ENCODE assay signal across 10 cellular contexts in the genomic region with DNA sequence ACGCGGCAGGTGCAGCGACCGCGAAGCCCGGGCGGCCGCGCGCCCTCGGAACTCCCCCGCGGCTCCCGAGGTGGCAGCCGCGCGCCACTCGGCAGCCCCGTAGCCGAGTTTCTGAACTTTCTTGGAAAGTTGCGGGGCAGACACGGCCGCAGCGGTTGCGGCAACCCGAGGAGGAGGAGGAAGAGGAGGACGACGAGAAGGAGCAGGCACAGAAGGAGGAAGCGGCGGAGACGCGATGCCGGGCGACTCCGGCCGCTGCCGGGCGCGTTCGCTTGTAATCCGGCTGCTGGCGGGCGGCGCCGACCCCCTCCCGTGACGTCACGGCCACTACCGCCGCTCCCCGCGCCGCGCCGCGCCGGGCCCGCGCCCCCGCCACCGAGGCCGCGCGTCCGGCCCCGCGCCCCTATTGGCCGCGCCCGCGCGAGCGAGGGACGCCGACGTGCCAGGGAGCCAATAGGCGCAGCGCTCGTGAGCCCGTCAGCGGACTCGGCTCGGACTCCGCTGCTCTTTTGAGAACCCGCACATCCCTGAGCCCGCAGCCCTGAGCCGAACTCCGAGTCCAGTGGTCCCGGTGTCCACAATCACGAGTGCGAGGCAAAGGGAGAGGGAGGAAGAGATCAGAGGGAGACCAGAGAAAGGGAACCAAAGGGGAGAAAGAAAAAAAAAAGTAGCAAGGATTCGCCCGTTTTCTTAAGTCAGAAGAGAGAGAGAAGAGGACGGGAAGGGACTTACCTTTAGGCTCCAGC. TPM values are rescaled to one million over a fixed set of nuclear protein-coding genes. Genes with fewer than 3 reads are reported as not detected.
DNase-seq lines count a peak whose midpoint lies in the region; ATAC-seq, FAIRE-seq and TF ChIP-seq lines count a peak whose summit lies in the region.
"Had no signal": no experiment of that assay in that cellular context is flagged by ENCODE, and none has a peak within 500 bp of the region (broad histone marks: within the 10 kb centered on the region; RNA-seq: fewer than 3 reads in every experiment).

No MANE protein-coding gene starts in this region.

- no peak overlapping the region for H3K27ac ChIP-seq in mucosa of rectum (ENCODE audit: low read depth in 2 of 2, low read length in 2 of 2)

- peaks cover 3% of the 10 kb centered on the region for H3K9me3 Mint-ChIP-seq in chondrocyte (ENCODE audit: low read depth)

- no peak for ATAC-seq in HG03442 (IDR thresholded peaks at IDR 0.05; ENCODE audit: unreplicated experiment)
- ATAC-seq in GM18907 (IDR thresholded peaks at IDR 0.05; ENCODE audit: unreplicated experiment) = no peak
- ATAC-seq in HG02798 (IDR thresholded peaks at IDR 0.05; ENCODE audit: poor library complexity, unreplicated experiment) = no peak

- peaks cover 81% of the 10 kb centered on the region for H3K27me3 Mint-ChIP-seq in chondrocyte (ENCODE audit: low read depth)

- TF ChIP-seq CTCF in D721Med (IDR thresholded peaks at IDR 0.05; ENCODE audit: insufficient read depth, missing control alignments) (no peak), chondrocyte (IDR thresholded peaks at IDR 0.05) (no peak)

- no peak overlapping the region for H3K9ac ChIP-seq in mucosa of rectum (ENCODE audit: low read depth in 1 of 2, low read length in 2 of 2)

- H3K27ac Mint-ChIP-seq in chondrocyte (ENCODE audit: unreplicated experiment) = no peak overlapping the region

- H3K9me3 ChIP-seq in mucosa of rectum (ENCODE audit: control insufficient read depth in 2 of 2, low read length in 2 of 2) = no peaks in the 10 kb centered on the region

- peaks cover 17% of the 10 kb centered on the region for H3K4me1 Mint-ChIP-seq in chondrocyte (ENCODE audit: low read depth)

- H3K36me3 ChIP-seq in mucosa of rectum (ENCODE audit: control insufficient read depth in 2 of 2, insufficient read depth in 2 of 2, low read length in 2 of 2) = no peaks in the 10 kb centered on the region

- peaks cover 70 to 82% of the 10 kb centered on the region in 2 donors for H3K27me3 ChIP-seq in mucosa of rectum (ENCODE audit: control insufficient read depth in 2 of 2, insufficient read depth in 2 of 2, low read length in 2 of 2)

- DNase-seq in D721Med (ENCODE audit: insufficient read length, low spot score) (peak; percentile 87), Kasumi-1 (lab: John Stamatoyannopoulos, UW) (peak; percentile 24 to 33), chondrocyte (ENCODE audit: low spot score) (no peak), NCI-H226 (no peak)

- H3K4me1 ChIP-seq in mucosa of rectum (ENCODE audit: control insufficient read depth in 2 of 2, insufficient read depth in 2 of 2, low read length in 2 of 2) = peaks cover 0 to 9% of the 10 kb centered on the region in 2 donors

- H3K36me3 Mint-ChIP-seq in chondrocyte (ENCODE audit: low read depth) = peaks cover 8% of the 10 kb centered on the region

- H3K4me3 Mint-ChIP-seq in chondrocyte (ENCODE audit: unreplicated experiment) = peak overlapping the region; percentile 71

- H3K4me3 ChIP-seq in mucosa of rectum (ENCODE audit: low read length in 2 of 2) = peak overlapping the region; percentile 47 to 62

- FAIRE-seq in D721Med (lab: Jason Lieb, UNC) = no peak

RNA-seq across cellular contexts. Expression of a gene that starts 0.7 kb away (rescaled TPM):
- total RNA-seq in chondrocyte = not detected in 3 replicates
- total RNA-seq: dermis microvascular lymphatic vessel endothelial cell, temporal lobe had no signal

Comparison
In these comparisons a context has a peak if more than half of its experiments do, and no peak if none do; other contexts are left out.
1. DNase-seq: peak in D721Med (single experiment) and Kasumi-1 (2 of 2); none in chondrocyte (single experiment) and NCI-H226 (single experiment).